Comparison of ENCODE assay signal across 8 cellular contexts in genomic region chr6:141483561-141484061, GRCh38.
DNase-seq lines count a peak whose midpoint lies in the region; ATAC-seq lines count a peak whose summit lies in the region.

No MANE protein-coding gene starts in this region.

- H3K4me3 ChIP-seq in Karpas-422 (ENCODE audit: low read length) (peak overlapping the region; percentile 37), HAP-1 (no peak overlapping the region)

- H3K9me3 ChIP-seq in Karpas-422 (ENCODE audit: low read length) (no peaks in the 10 kb centered on the region), HAP-1 (no peaks in the 10 kb centered on the region)

- H3K4me3 Mint-ChIP-seq in memory B cell: peak overlapping the region; percentile 85

- H2AFZ ChIP-seq in Karpas-422 (ENCODE audit: low read length): peak overlapping the region; percentile 47; the same call in 1 of the 2 replicates

- H3K4me1 ChIP-seq in Karpas-422 (ENCODE audit: low read length) (peaks cover 38% of the 10 kb centered on the region), HAP-1 (peaks cover 10% of the 10 kb centered on the region)

- H3K9me3 Mint-ChIP-seq in memory B cell: peaks cover 2% of the 10 kb centered on the region

- in situ Hi-C loops in HAP-1 (cut with MboI; ENCODE audit: low sequenced_read_pairs): no loop called here

- H3K27ac Mint-ChIP-seq in memory B cell: peak overlapping the region; percentile 98

- H3K9me2 ChIP-seq in Karpas-422 (replicated peaks; ENCODE audit: insufficient read depth, low read length): no peaks in the 10 kb centered on the region

- peak; percentile 99 for DNase-seq in EH (ENCODE audit: low read depth)
- DNase-seq in Karpas-422: peak; percentile 89
- peak; percentile 37 for DNase-seq in T follicular helper cell (ENCODE audit: low read depth)
- peak; percentile 33 for DNase-seq in brain pericyte (ENCODE audit: low read depth, low spot score)
- peak in 1 of 2 donors; percentile 59 for DNase-seq in memory B cell (ENCODE audit: low spot score in 2 of 2)
- peak; percentile 25 to 40 for DNase-seq in stimulated activated CD8-positive, alpha-beta memory T cell treated with anti-CD3 and anti-CD28 coated beads, Interleukin-7, amount 100 ng/mL, for 4 hours (ENCODE audit: low read depth in 2 of 2)
- no peak for DNase-seq in HAP-1 (ENCODE audit: low spot score in 2 of 2)

- peak overlapping the region; percentile 53 for H3K9ac ChIP-seq in Karpas-422 (ENCODE audit: low read length)

- ATAC-seq in GM21619 (IDR thresholded peaks at IDR 0.05; ENCODE audit: unreplicated experiment) (peak; percentile 87), memory B cell (ENCODE audit: low read depth) (peak; percentile 88)

- H3K27ac ChIP-seq in Karpas-422 (ENCODE audit: low read length): peak overlapping the region; percentile 90

- H3K27me3 ChIP-seq in Karpas-422 (ENCODE audit: low read length) (no peaks in the 10 kb centered on the region), HAP-1 (ENCODE audit: low read depth) (no peaks in the 10 kb centered on the region)

- no peaks in the 10 kb centered on the region for H4K20me1 ChIP-seq in Karpas-422 (ENCODE audit: insufficient read depth, low read depth, low read length)

- H3K4me2 ChIP-seq in Karpas-422 (ENCODE audit: low read depth, low read length, poor library complexity, severe bottlenecking): peak overlapping the region; percentile 67

- H3K27me3 Mint-ChIP-seq in memory B cell: no peaks in the 10 kb centered on the region

- H3K4me1 Mint-ChIP-seq in memory B cell: peaks cover 19% of the 10 kb centered on the region

- H3K36me3 ChIP-seq in Karpas-422 (ENCODE audit: insufficient read depth, low read length): no peaks in the 10 kb centered on the region
- no peaks in the 10 kb centered on the region for H3K36me3 ChIP-seq in HAP-1 (replicated peaks)

- H3K79me2 ChIP-seq in Karpas-422 (ENCODE audit: low read length): no peaks in the 10 kb centered on the region

- no peaks in the 10 kb centered on the region for H3K36me3 Mint-ChIP-seq in memory B cell

Comparison
In these comparisons a context has a peak if more than half of its experiments do, and no peak if none do; other contexts are left out.
1. DNase-seq: peak in EH (single experiment), Karpas-422 (single experiment), T follicular helper cell (single experiment), brain pericyte (single experiment) and stimulated activated CD8-positive, alpha-beta memory T cell treated with anti-CD3 and anti-CD28 coated beads, Interleukin-7, amount 100 ng/mL, for 4 hours (2 of 2); none in HAP-1 (0 of 2).